In genomic region chr2:67825476-67825875, GRCh38 we compare ENCODE assay signal across 13 cellular contexts.
DNase-seq lines count a peak whose midpoint lies in the region; ATAC-seq and TF ChIP-seq lines count a peak whose summit lies in the region.
"Had no signal": no experiment of that assay in that cellular context is flagged by ENCODE, and none has a peak within 500 bp of the region (broad histone marks: within the 10 kb centered on the region; RNA-seq: fewer than 3 reads in every experiment).

No MANE protein-coding gene starts in this region.

- H3K9me3 ChIP-seq in SJSA1 (replicated peaks) (0 out of 2 replicates have a peak, but pooled peaks cover 4% of the 10 kb centered on the region), skeletal muscle satellite cell (replicated peaks; ENCODE audit: low read length) (no peaks in the 10 kb centered on the region)
- H3K9me3 ChIP-seq: transverse colon had no signal

- POLR2A ChIA-PET in activated CD8-positive, alpha-beta T cell treated with anti-CD3 and anti-CD28 coated beads, Interleukin-2, amount 10 ng/mL, durations not matched to agents 7 days and 5 days (lab: Charles Lee): no interaction called here

- H3K36me3 ChIP-seq in SJSA1: no peaks in the 10 kb centered on the region
- no peaks in the 10 kb centered on the region for H3K36me3 ChIP-seq in skeletal muscle satellite cell (ENCODE audit: insufficient read depth, low read length)
- H3K36me3 ChIP-seq: transverse colon had no signal

- CTCF ChIA-PET in activated CD8-positive, alpha-beta T cell treated with anti-CD3 and anti-CD28 coated beads, Interleukin-2, amount 10 ng/mL, durations not matched to agents 7 days and 5 days (lab: Charles Lee): no interaction called here

- no peak for TF ChIP-seq CTCF in fibroblast of the aortic adventitia (IDR thresholded peaks at IDR 0.05; ENCODE audit: insufficient read depth, low read length)

- no peak overlapping the region for H3K4me3 ChIP-seq in SJSA1
- no peak overlapping the region for H3K4me3 ChIP-seq in fibroblast of the aortic adventitia (ENCODE audit: low read depth, low read length)
- no peak overlapping the region for H3K4me3 ChIP-seq in skeletal muscle satellite cell (ENCODE audit: low read length)
- H3K4me3 ChIP-seq: transverse colon had no signal

- no peaks in the 10 kb centered on the region for H3K36me3 Mint-ChIP-seq in activated CD8-positive, alpha-beta T cell treated with anti-CD3 and anti-CD28 coated beads, Interleukin-2, amount 10 ng/mL, durations not matched to agents 7 days and 5 days (ENCODE audit: low read depth)

- no peak overlapping the region for H3K27ac Mint-ChIP-seq in activated CD8-positive, alpha-beta T cell treated with anti-CD3 and anti-CD28 coated beads, Interleukin-2, amount 10 ng/mL, durations not matched to agents 7 days and 5 days

- H3K27me3 ChIP-seq in SJSA1 (replicated peaks) (no peaks in the 10 kb centered on the region), skeletal muscle satellite cell (ENCODE audit: control insufficient read depth, insufficient read depth, low read length) (no peaks in the 10 kb centered on the region)
- H3K27me3 ChIP-seq: transverse colon had no signal

- H3K4me3 Mint-ChIP-seq in activated CD8-positive, alpha-beta T cell treated with anti-CD3 and anti-CD28 coated beads, Interleukin-2, amount 10 ng/mL, durations not matched to agents 7 days and 5 days: no peak overlapping the region

- H3K4me1 ChIP-seq in SJSA1 (replicated peaks) (peaks cover 12% of the 10 kb centered on the region; the same call in 1 of the 2 replicates), skeletal muscle satellite cell (ENCODE audit: control insufficient read depth, insufficient read depth, low read length) (peaks cover 14% of the 10 kb centered on the region)
- H3K4me1 ChIP-seq: transverse colon had no signal

- peak overlapping the region; percentile 32; the same call in 1 of the 2 replicates for H3K27ac ChIP-seq in SJSA1
- H3K27ac ChIP-seq: transverse colon had no signal

- H3K4me2 ChIP-seq in skeletal muscle satellite cell (ENCODE audit: low read length): peak overlapping the region; percentile 11

- H3K9ac ChIP-seq in skeletal muscle satellite cell (ENCODE audit: low read depth, low read length): no peak overlapping the region

- DNase-seq in ELR (ENCODE audit: low read depth) (peak; percentile 85), SJSA1 (ENCODE audit: low read depth in 1 of 2, low spot score in 2 of 2) (peak in 1 of 2 experiments; percentile 9), fibroblast of the aortic adventitia (ENCODE audit: low read depth) (peak; percentile 73), NCI-H524 treated with DMSO at 0.1 percent for 48 hours (lab: John Stamatoyannopoulos, UW) (no peak)
- no peak for DNase-seq in activated CD8-positive, alpha-beta T cell treated with anti-CD3 and anti-CD28 coated beads, Interleukin-2, amount 10 ng/mL, durations not matched to agents 7 days and 5 days
- DNase-seq: activated T-cell treated with anti-CD3 and anti-CD28 coated beads for 4 hours; anterior cingulate cortex; DND-41; NCI-H1436; NK-92 treated with Interleukin-12 subunit alpha and Interleukin-12 subunit beta, amount 100 ng/mL, for 24 hours; transverse colon had no signal

- ATAC-seq in GM19463 (IDR thresholded peaks at IDR 0.05; ENCODE audit: unreplicated experiment): no peak
- no peak for ATAC-seq in activated CD8-positive, alpha-beta T cell treated with anti-CD3 and anti-CD28 coated beads, Interleukin-2, amount 10 ng/mL, durations not matched to agents 7 days and 5 days

- H3K27me3 Mint-ChIP-seq in activated CD8-positive, alpha-beta T cell treated with anti-CD3 and anti-CD28 coated beads, Interleukin-2, amount 10 ng/mL, durations not matched to agents 7 days and 5 days (ENCODE audit: low read depth): no peaks in the 10 kb centered on the region

- no peaks in the 10 kb centered on the region for H3K9me3 Mint-ChIP-seq in activated CD8-positive, alpha-beta T cell treated with anti-CD3 and anti-CD28 coated beads, Interleukin-2, amount 10 ng/mL, durations not matched to agents 7 days and 5 days (ENCODE audit: insufficient read depth)

- H3K4me1 Mint-ChIP-seq in activated CD8-positive, alpha-beta T cell treated with anti-CD3 and anti-CD28 coated beads, Interleukin-2, amount 10 ng/mL, durations not matched to agents 7 days and 5 days (ENCODE audit: low read depth): no peaks in the 10 kb centered on the region

Comparison
In these comparisons a context has a peak if more than half of its experiments do, and no peak if none do; other contexts are left out.
1. DNase-seq: peak in ELR (single experiment) and fibroblast of the aortic adventitia (single experiment); none in NCI-H524 treated with DMSO at 0.1 percent for 48 hours (single experiment) and activated CD8-positive, alpha-beta T cell treated with anti-CD3 and anti-CD28 coated beads, Interleukin-2, amount 10 ng/mL, durations not matched to agents 7 days and 5 days (single experiment).